5 cellular contexts compared by ENCODE assay signal in the genomic region with DNA sequence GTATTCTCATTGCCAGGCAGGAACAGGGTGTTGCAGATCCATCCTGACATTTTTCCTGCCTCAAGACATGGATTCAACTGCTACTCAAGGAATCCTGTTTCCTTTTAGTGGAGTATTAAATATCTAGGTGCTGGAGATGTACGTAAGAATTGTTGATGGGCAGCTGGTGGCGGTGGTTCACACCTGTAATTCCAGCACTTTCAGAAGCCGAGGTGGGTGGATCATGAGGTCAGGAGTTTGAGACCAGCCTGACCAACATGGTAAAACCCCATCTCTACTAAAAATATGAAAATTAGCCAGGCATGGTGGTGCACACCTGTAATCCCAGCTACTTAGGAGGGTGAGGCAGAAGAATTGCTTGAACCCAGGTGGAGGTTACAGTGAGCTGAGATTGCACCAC. TPM values are rescaled to one million over a fixed set of nuclear protein-coding genes. Genes with fewer than 3 reads are reported as not detected.
DNase-seq lines count a peak whose midpoint lies in the region; ATAC-seq and TF ChIP-seq lines count a peak whose summit lies in the region.
"Not testable (repeated sequence)": the region's sequence is repeated elsewhere in the genome, so short reads cannot be mapped to it uniquely, and the experiment has no call there.

No MANE protein-coding gene starts in this region.

- not testable (repeated sequence) for H3K27ac ChIP-seq in endodermal cell (ENCODE audit: low read depth, low read length)
- H3K27ac ChIP-seq in neutrophil, result peak overlapping the region; percentile 92

- H3K36me3 Mint-ChIP-seq in activated CD4-positive, alpha-beta T cell treated with anti-CD3 and anti-CD28 coated beads for 36 hours (ENCODE audit: low read depth), result peaks cover 80% of the 10 kb centered on the region
- peaks cover 15 to 65% of the 10 kb centered on the region in 2 donors for H3K36me3 Mint-ChIP-seq in activated naive CD4-positive, alpha-beta T cell treated with anti-CD3 and anti-CD28 coated beads, Interleukin-2, amount 50 U/mL, for 72 hours
- H3K36me3 Mint-ChIP-seq in endodermal cell (ENCODE audit: low read depth), result peaks cover 48% of the 10 kb centered on the region

- H3K27me3 ChIP-seq in endodermal cell (ENCODE audit: control insufficient read depth, insufficient read depth, low read length, poor library complexity, severe bottlenecking); neutrophil: not testable (repeated sequence)

- not testable (repeated sequence) for H3K4me3 Mint-ChIP-seq in activated CD4-positive, alpha-beta T cell treated with anti-CD3 and anti-CD28 coated beads for 36 hours; endodermal cell

- not testable (repeated sequence) for H3K27ac Mint-ChIP-seq in activated CD4-positive, alpha-beta T cell treated with anti-CD3 and anti-CD28 coated beads for 36 hours; activated naive CD4-positive, alpha-beta T cell treated with anti-CD3 and anti-CD28 coated beads, Interleukin-2, amount 50 U/mL, for 72 hours
- H3K27ac Mint-ChIP-seq in endodermal cell, result peak overlapping the region; percentile 25

- not testable (repeated sequence) for H3K4me3 ChIP-seq in endodermal cell (ENCODE audit: low read length); neutrophil (ENCODE audit: low read depth in 1 of 2, low read length in 1 of 2)

- H3K4me1 ChIP-seq in endodermal cell (ENCODE audit: control insufficient read depth, insufficient read depth, low read length), result not testable (repeated sequence)
- H3K4me1 ChIP-seq in neutrophil (ENCODE audit: control insufficient read depth in 1 of 2, insufficient read depth in 1 of 2, low read depth in 1 of 2, low read length in 1 of 2), result peaks cover 37 to 43% of the 10 kb centered on the region in 2 experiments

- intact Hi-C loops in activated CD4-positive, alpha-beta T cell treated with anti-CD3 and anti-CD28 coated beads for 36 hours (cut with DNase I, micrococcal nuclease), result not testable (repeated sequence)

- POLR2A ChIA-PET in activated CD4-positive, alpha-beta T cell treated with anti-CD3 and anti-CD28 coated beads for 36 hours (lab: Charles Lee), result interaction anchor here (0.6 to 1.3 kb wide), 4 partner anchors 13 to 73 kb away, joined by 4 to 11 read pairs (median 4); a partner anchor contains a TSS

- ATAC-seq in HG02610 (IDR thresholded peaks at IDR 0.05; ENCODE audit: unreplicated experiment), result peak; percentile 11
- ATAC-seq in activated CD4-positive, alpha-beta T cell treated with anti-CD3 and anti-CD28 coated beads for 36 hours, result peak; percentile 8
- peak; percentile 3 to 21 for ATAC-seq in activated naive CD4-positive, alpha-beta T cell treated with anti-CD3 and anti-CD28 coated beads, Interleukin-2, amount 50 U/mL, for 72 hours

- 97 to 100% methylated on average over 2 to 3 of the region's 3 CpGs for WGBS in endodermal cell (ENCODE audit: insufficient coverage in 1 of 2, insufficient read length in 1 of 2), 2 experiments

- peaks cover 15% of the 10 kb centered on the region for H3K4me1 Mint-ChIP-seq in activated CD4-positive, alpha-beta T cell treated with anti-CD3 and anti-CD28 coated beads for 36 hours
- not testable (repeated sequence) for H3K4me1 Mint-ChIP-seq in endodermal cell

- not testable (repeated sequence) for TF ChIP-seq CTCF in endodermal cell (conservative IDR thresholded peaks at IDR 0.05); neutrophil (IDR thresholded peaks at IDR 0.05)

- H3K9me3 Mint-ChIP-seq in activated CD4-positive, alpha-beta T cell treated with anti-CD3 and anti-CD28 coated beads for 36 hours (ENCODE audit: low read depth); activated naive CD4-positive, alpha-beta T cell treated with anti-CD3 and anti-CD28 coated beads, Interleukin-2, amount 50 U/mL, for 72 hours: not testable (repeated sequence)
- peaks cover 19% of the 10 kb centered on the region for H3K9me3 Mint-ChIP-seq in endodermal cell

- H3K9ac ChIP-seq in endodermal cell (ENCODE audit: extremely low read depth, low read length, poor library complexity, severe bottlenecking), result not testable (repeated sequence)

- not testable (repeated sequence) for DNase-seq in activated CD4-positive, alpha-beta T cell treated with anti-CD3 and anti-CD28 coated beads for 36 hours; activated naive CD4-positive, alpha-beta T cell treated with anti-CD3 and anti-CD28 coated beads, Interleukin-2, amount 50 U/mL, for 72 hours (ENCODE audit: low spot score in 2 of 2)
- DNase-seq in endodermal cell, result peak; percentile 49

- H3K27me3 Mint-ChIP-seq in activated CD4-positive, alpha-beta T cell treated with anti-CD3 and anti-CD28 coated beads for 36 hours; endodermal cell (ENCODE audit: insufficient read depth): not testable (repeated sequence)

- CTCF ChIA-PET in activated CD4-positive, alpha-beta T cell treated with anti-CD3 and anti-CD28 coated beads for 36 hours (lab: Charles Lee), result not testable (repeated sequence)

- H3K36me3 ChIP-seq in endodermal cell (ENCODE audit: control insufficient read depth, insufficient read depth, low read length), result peaks cover 44% of the 10 kb centered on the region
- H3K36me3 ChIP-seq in neutrophil, result peaks cover 44% of the 10 kb centered on the region

- H3K9me3 ChIP-seq in endodermal cell (ENCODE audit: control insufficient read depth, low read length), result peaks cover 26% of the 10 kb centered on the region
- not testable (repeated sequence) for H3K9me3 ChIP-seq in neutrophil

RNA-seq across cellular contexts. Expression of a gene that starts 15.4 kb away (rescaled TPM):
- total RNA-seq in activated CD4-positive, alpha-beta T cell treated with anti-CD3 and anti-CD28 coated beads for 36 hours, result 1,000 to 10,000 TPM in 1 of 2 experiments, 100 to 1,000 TPM in 1; 872 to 1,138 TPM
- 100 to 1,000 TPM; 646 to 811 TPM for total RNA-seq in activated naive CD4-positive, alpha-beta T cell treated with anti-CD3 and anti-CD28 coated beads, Interleukin-2, amount 50 U/mL, for 72 hours
- 100 to 1,000 TPM; 553 to 588 TPM for total RNA-seq in endodermal cell
- 377 TPM for polyA plus RNA-seq in endodermal cell (2013, experiment 1 of 2)
- 365 TPM for polyA plus RNA-seq in endodermal cell (2013, experiment 2 of 2)

RNA-seq across cellular contexts. Expression of a gene that starts 15.9 kb away (rescaled TPM):
- total RNA-seq in activated CD4-positive, alpha-beta T cell treated with anti-CD3 and anti-CD28 coated beads for 36 hours, result 100 to 1,000 TPM; 250 to 356 TPM
- 100 to 1,000 TPM; 264 to 275 TPM for total RNA-seq in activated naive CD4-positive, alpha-beta T cell treated with anti-CD3 and anti-CD28 coated beads, Interleukin-2, amount 50 U/mL, for 72 hours
- 100 to 1,000 TPM; 198 to 218 TPM for total RNA-seq in endodermal cell
- 212 TPM for polyA plus RNA-seq in endodermal cell (2013, experiment 1 of 2)
- polyA plus RNA-seq in endodermal cell (2013, experiment 2 of 2), result 213 TPM

RNA-seq across cellular contexts. Expression of a gene that starts 30.9 kb away (rescaled TPM):
- total RNA-seq in activated CD4-positive, alpha-beta T cell treated with anti-CD3 and anti-CD28 coated beads for 36 hours, result 10 to 100 TPM in 1 of 2 experiments, 1 to 10 TPM in 1; 9.7 to 13.3 TPM
- total RNA-seq in activated naive CD4-positive, alpha-beta T cell treated with anti-CD3 and anti-CD28 coated beads, Interleukin-2, amount 50 U/mL, for 72 hours, result 10 to 100 TPM; 12.6 to 48.6 TPM
- 10 to 100 TPM; 17.5 to 17.9 TPM for total RNA-seq in endodermal cell
- 15.2 TPM for polyA plus RNA-seq in endodermal cell (2013, experiment 1 of 2)
- polyA plus RNA-seq in endodermal cell (2013, experiment 2 of 2), result 13.8 TPM

RNA-seq across cellular contexts. Expression of a gene that starts 31.6 kb away (rescaled TPM):
- total RNA-seq in activated CD4-positive, alpha-beta T cell treated with anti-CD3 and anti-CD28 coated beads for 36 hours, result 10 to 100 TPM; 10.8 to 17.1 TPM
- 10 to 100 TPM; 16.0 to 21.2 TPM for total RNA-seq in activated naive CD4-positive, alpha-beta T cell treated with anti-CD3 and anti-CD28 coated beads, Interleukin-2, amount 50 U/mL, for 72 hours
- 10 to 100 TPM; 37.0 to 42.5 TPM for total RNA-seq in endodermal cell
- polyA plus RNA-seq in endodermal cell (2013, experiment 1 of 2), result 56.3 TPM
- polyA plus RNA-seq in endodermal cell (2013, experiment 2 of 2), result 54.3 TPM

RNA-seq across cellular contexts. Expression of a gene that starts 49.4 kb away (rescaled TPM):
- total RNA-seq in activated CD4-positive, alpha-beta T cell treated with anti-CD3 and anti-CD28 coated beads for 36 hours, result 100 to 1,000 TPM; 262 to 277 TPM
- total RNA-seq in activated naive CD4-positive, alpha-beta T cell treated with anti-CD3 and anti-CD28 coated beads, Interleukin-2, amount 50 U/mL, for 72 hours, result 100 to 1,000 TPM; 266 to 292 TPM
- 100 to 1,000 TPM; 308 to 356 TPM for total RNA-seq in endodermal cell
- polyA plus RNA-seq in endodermal cell (2013, experiment 1 of 2), result 331 TPM
- polyA plus RNA-seq in endodermal cell (2013, experiment 2 of 2), result 308 TPM
